In the genomic region with DNA sequence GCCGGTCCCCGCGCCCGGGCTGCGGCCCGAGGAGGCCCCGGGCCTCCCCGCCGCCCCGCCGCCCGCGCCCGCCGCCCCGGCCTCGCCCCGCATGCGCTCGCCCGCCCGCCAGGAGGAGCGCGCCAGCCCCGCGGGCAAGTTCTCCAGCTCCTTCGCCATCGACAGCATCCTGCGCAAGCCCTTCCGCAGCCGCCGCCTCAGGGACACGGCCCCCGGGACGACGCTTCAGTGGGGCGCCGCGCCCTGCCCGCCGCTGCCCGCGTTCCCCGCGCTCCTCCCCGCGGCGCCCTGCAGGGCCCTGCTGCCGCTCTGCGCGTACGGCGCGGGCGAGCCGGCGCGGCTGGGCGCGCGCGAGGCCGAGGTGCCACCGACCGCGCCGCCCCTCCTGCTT, we compare ENCODE assay signal across 13 cellular contexts. TPM values are rescaled to one million over a fixed set of nuclear protein-coding genes. Genes with fewer than 3 reads are reported as not detected.
DNase-seq lines count a peak whose midpoint lies in the region; ATAC-seq and TF ChIP-seq lines count a peak whose summit lies in the region.
"Had no signal": no experiment of that assay in that cellular context is flagged by ENCODE, and none has a peak within 500 bp of the region (broad histone marks: within the 10 kb centered on the region; RNA-seq: fewer than 3 reads in every experiment).

No MANE protein-coding gene starts in this region.

- H3K27me3 ChIP-seq in BJ (ENCODE audit: control insufficient read depth, insufficient read depth, low read length) (peaks cover 9% of the 10 kb centered on the region), neural progenitor cell (peaks cover 95% of the 10 kb centered on the region)

- H3K4me1 Mint-ChIP-seq in neural progenitor cell = peaks cover 26% of the 10 kb centered on the region

- no peaks in the 10 kb centered on the region for H3K9me3 ChIP-seq in neural progenitor cell (ENCODE audit: low read depth)

- no peak overlapping the region for H3K27ac Mint-ChIP-seq in neural progenitor cell
- H3K27ac Mint-ChIP-seq: CD8-positive, alpha-beta T cell had no signal

- POLR2A ChIA-PET in BJ (lab: Charles Lee) = no interaction called here

- DNase-seq in BJ (ENCODE audit: low read depth) (no peak), NCI-H69 (lab: John Stamatoyannopoulos, UW) (peak; percentile 35), epithelial cell of prostate (ENCODE audit: low read depth, low spot score) (no peak), neural progenitor cell (ENCODE audit: low spot score) (no peak), AG08395 (ENCODE audit: low spot score) (no peak)
- DNase-seq in stimulated activated CD8-positive, alpha-beta memory T cell treated with anti-CD3 and anti-CD28 coated beads, Interleukin-4, amount 100 ng/mL, for 48 hours = no peak
- no peak for DNase-seq in stimulated activated CD4-positive, alpha-beta T cell treated with anti-CD3 and anti-CD28 coated beads, Interleukin-2, amount 100 ng/mL, for 24 hours
- DNase-seq: aorta; CD8-positive, alpha-beta T cell; NCI-H1092 treated with DMSO at 0.1 percent for 48 hours had no signal

- peaks cover 10% of the 10 kb centered on the region for H3K4me1 ChIP-seq in neural progenitor cell

- ATAC-seq in HG03439 (IDR thresholded peaks at IDR 0.05; ENCODE audit: unreplicated experiment) = no peak
- ATAC-seq: CD8-positive, alpha-beta T cell; Right ventricle myocardium inferior had no signal

- H3K27me3 Mint-ChIP-seq in neural progenitor cell (ENCODE audit: insufficient read depth, low read depth) = peaks cover 66% of the 10 kb centered on the region

- H3K27ac ChIP-seq in epithelial cell of prostate = peak overlapping the region; percentile 97
- no peak overlapping the region for H3K27ac ChIP-seq in neural progenitor cell

- peaks cover 3% of the 10 kb centered on the region for H3F3A ChIP-seq in neural progenitor cell (ENCODE audit: low read depth)

- H3K4me3 ChIP-seq in BJ (ENCODE audit: low read depth, low read length) (peak overlapping the region; percentile 53), neural progenitor cell (no peak overlapping the region)

- H3K9ac ChIP-seq in neural progenitor cell = no peak overlapping the region

- TF ChIP-seq CTCF in BJ (IDR thresholded peaks at IDR 0.05; ENCODE audit: insufficient read depth, low read depth, low read length) = no peak
- TF ChIP-seq CTCF in neural progenitor cell (IDR thresholded peaks at IDR 0.05) = no peak

- H3K4me3 Mint-ChIP-seq in neural progenitor cell = no peak overlapping the region

- no peak overlapping the region for H2AFZ ChIP-seq in neural progenitor cell (replicated peaks)

- H3K4me2 ChIP-seq in neural progenitor cell = peak overlapping the region; percentile 84

- H3K36me3 ChIP-seq in BJ (ENCODE audit: control insufficient read depth, insufficient read depth, low read length) = no peaks in the 10 kb centered on the region
- H3K36me3 ChIP-seq in neural progenitor cell = no peaks in the 10 kb centered on the region

- H3K79me2 ChIP-seq in neural progenitor cell (ENCODE audit: low read depth) = no peaks in the 10 kb centered on the region

- peaks cover 12% of the 10 kb centered on the region for H3K9me3 Mint-ChIP-seq in neural progenitor cell
- H3K9me3 Mint-ChIP-seq: CD8-positive, alpha-beta T cell; natural killer cell treated with Interleukin-12 subunit alpha and Interleukin-12 subunit beta and Interleukin-15 and Interleukin-18, amount 100 ng/mL, for 72 hours had no signal

- H4K20me1 ChIP-seq in neural progenitor cell (ENCODE audit: low read depth) = peaks cover 56% of the 10 kb centered on the region

- H3K36me3 Mint-ChIP-seq in neural progenitor cell = no peaks in the 10 kb centered on the region
- H3K36me3 Mint-ChIP-seq: CD8-positive, alpha-beta T cell had no signal

- CTCF ChIA-PET in BJ (lab: Yijun Ruan, JAX) = interaction anchor here (0.8 to 3.0 kb wide), 8 partner anchors 12 to 515 kb away, joined by 3 to 14 read pairs (median 4); no protein-coding TSS in a partner anchor

RNA-seq across cellular contexts. Expression of a gene that starts 1.5 kb away (rescaled TPM):
- polyA plus RNA-seq in BJ (2011; rRNA removed) = 0.23 and 0.31 TPM in 2 replicates
- 0.38 and 0.67 TPM in 2 replicates for polyA minus RNA-seq in BJ (2011; rRNA and poly(A)+ RNA removed)
- not detected in 2 replicates for total RNA-seq in neural progenitor cell (ENCODE audit: low replicate concordance)
- total RNA-seq: aorta; CD8-positive, alpha-beta T cell; natural killer cell treated with Interleukin-12 subunit alpha and Interleukin-12 subunit beta and Interleukin-15 and Interleukin-18, amount 100 ng/mL, for 72 hours; Right ventricle myocardium inferior had no signal
